ENCODE assay signal across 8 cellular contexts in genomic region chr22:39170825-39171622, GRCh38. TPM values are rescaled to one million over a fixed set of nuclear protein-coding genes. Genes with fewer than 3 reads are reported as not detected.
DNase-seq lines count a peak whose midpoint lies in the region; ATAC-seq and TF ChIP-seq lines count a peak whose summit lies in the region.

No MANE protein-coding gene starts in this region.

- no peaks in the 10 kb centered on the region for H3K27me3 Mint-ChIP-seq in activated CD4-positive, alpha-beta T cell treated with anti-CD3 and anti-CD28 coated beads for 36 hours

- peak; percentile 66 for DNase-seq in DMS53 treated with DMSO at 0.1 percent for 48 hours (lab: John Stamatoyannopoulos, UW; ENCODE audit: unreplicated experiment)
- DNase-seq in NCI-H2227 (lab: John Stamatoyannopoulos, UW; ENCODE audit: unreplicated experiment) = peak; percentile 75
- DNase-seq in activated CD4-positive, alpha-beta T cell treated with anti-CD3 and anti-CD28 coated beads for 36 hours = peak; percentile 92
- DNase-seq in cerebellum (ENCODE audit: low spot score) = peak; percentile 85
- DNase-seq in stimulated activated CD4-positive, alpha-beta T cell treated with anti-CD3 and anti-CD28 coated beads, TNF-alpha, amount 100 ng/mL, for 24 hours (ENCODE audit: low read depth in 3 of 3) = peak; percentile 63 to 81 (median 69)

- H3K9me3 ChIP-seq in liver (ENCODE audit: control insufficient read depth in 4 of 4, low read length in 3 of 4) = no peaks in the 10 kb centered on the region

- CTCF ChIA-PET in activated CD4-positive, alpha-beta T cell treated with anti-CD3 and anti-CD28 coated beads for 36 hours (lab: Charles Lee) = interaction anchor here (0.5 to 6.2 kb wide), 33 partner anchors 9 to 490 kb away, joined by 3 to 70 read pairs (median 3); partner anchors contain the start of genes RPL3 and TOMM22

- TF ChIP-seq CTCF in liver (IDR thresholded peaks at IDR 0.05; ENCODE audit: low read depth, low read length, missing input control) = peak; percentile 96

- H3K4me1 ChIP-seq in liver (ENCODE audit: control insufficient read depth in 4 of 4, insufficient read depth in 4 of 4, low read length in 3 of 4) = peaks cover 0 to 25% (median 4%) of the 10 kb centered on the region in 4 donors

- POLR2A ChIA-PET in activated CD4-positive, alpha-beta T cell treated with anti-CD3 and anti-CD28 coated beads for 36 hours (lab: Charles Lee) = interaction anchor here (1.0 to 2.3 kb wide), 5 partner anchors 140 to 361 kb away, joined by 4 to 13 read pairs (median 7); partner anchors contain the start of genes RPL3 and RPS19BP1

- ATAC-seq in HG02678 (IDR thresholded peaks at IDR 0.05; ENCODE audit: unreplicated experiment) (peak; percentile 68), GM21381 (IDR thresholded peaks at IDR 0.05; ENCODE audit: unreplicated experiment) (no peak)
- ATAC-seq in activated CD4-positive, alpha-beta T cell treated with anti-CD3 and anti-CD28 coated beads for 36 hours = peak; percentile 83

- no peak overlapping the region for H3K4me3 ChIP-seq in liver (ENCODE audit: low read depth in 1 of 3, low read length in 3 of 3)

- no peaks in the 10 kb centered on the region for H3K9me3 Mint-ChIP-seq in activated CD4-positive, alpha-beta T cell treated with anti-CD3 and anti-CD28 coated beads for 36 hours (ENCODE audit: low read depth)

- H3K27ac Mint-ChIP-seq in activated CD4-positive, alpha-beta T cell treated with anti-CD3 and anti-CD28 coated beads for 36 hours = no peak overlapping the region

- intact Hi-C loops in activated CD4-positive, alpha-beta T cell treated with anti-CD3 and anti-CD28 coated beads for 36 hours (cut with DNase I, micrococcal nuclease) = loop anchor here (1.0 to 2.0 kb wide), 5 partner anchors 72 to 358 kb away; no protein-coding TSS in a partner anchor

- H3K27ac ChIP-seq in liver (ENCODE audit: low read depth in 1 of 2, low read length in 2 of 2) = no peak overlapping the region

- no peak overlapping the region for H3K4me3 Mint-ChIP-seq in activated CD4-positive, alpha-beta T cell treated with anti-CD3 and anti-CD28 coated beads for 36 hours

- WGBS in liver = 28% methylated on average over 28 of the region's 28 CpGs

- H3K4me1 Mint-ChIP-seq in activated CD4-positive, alpha-beta T cell treated with anti-CD3 and anti-CD28 coated beads for 36 hours = peaks cover 42% of the 10 kb centered on the region

- no peaks in the 10 kb centered on the region for H3K36me3 Mint-ChIP-seq in activated CD4-positive, alpha-beta T cell treated with anti-CD3 and anti-CD28 coated beads for 36 hours (ENCODE audit: low read depth)

- H3K27me3 ChIP-seq in liver (ENCODE audit: control insufficient read depth in 4 of 4, insufficient read depth in 4 of 4, low read length in 3 of 4) = no peaks in the 10 kb centered on the region

- no peak overlapping the region for H3K9ac ChIP-seq in liver (ENCODE audit: low read depth in 1 of 2, low read length in 2 of 2)

- H3K36me3 ChIP-seq in liver (ENCODE audit: control insufficient read depth in 4 of 4, insufficient read depth in 3 of 4, low read depth in 1 of 4, low read length in 3 of 4) = no peaks in the 10 kb centered on the region

- TF ChIP-seq RAD21 in liver (IDR thresholded peaks at IDR 0.05) = peak; percentile 95 to 98

TF ChIP-seq in liver, 16 proteins besides CTCF, POLR2A, EP300 and RAD21:
- no peak for TF ChIP-seq YY1 (IDR thresholded peaks at IDR 0.05)
- no peak for TF ChIP-seq GABPA (IDR thresholded peaks at IDR 0.05 in 1 of 2, conservative IDR thresholded peaks at IDR 0.05 in 1 of 2)
- TF ChIP-seq HNF4A (conservative IDR thresholded peaks at IDR 0.05) = no peak
- no peak for TF ChIP-seq TAF1 (conservative IDR thresholded peaks at IDR 0.05)
- TF ChIP-seq EGR1 (IDR thresholded peaks at IDR 0.05; ENCODE audit: low read depth in 2 of 2) = no peak
- no peak for TF ChIP-seq SP1 (IDR thresholded peaks at IDR 0.05)
- TF ChIP-seq ATF3 (IDR thresholded peaks at IDR 0.05) = no peak
- TF ChIP-seq FOXA1 (IDR thresholded peaks at IDR 0.05) = no peak
- TF ChIP-seq NR2F2 (IDR thresholded peaks at IDR 0.05) = no peak
- no peak for TF ChIP-seq HNF4G (IDR thresholded peaks at IDR 0.05)
- TF ChIP-seq REST (IDR thresholded peaks at IDR 0.05) = no peak
- no peak for TF ChIP-seq MAX (IDR thresholded peaks at IDR 0.05)
- TF ChIP-seq RXRA (IDR thresholded peaks at IDR 0.05) = no peak
- no peak for TF ChIP-seq ZBTB33 (IDR thresholded peaks at IDR 0.05)
- no peak for TF ChIP-seq FOXA2 (IDR thresholded peaks at IDR 0.05)
- TF ChIP-seq JUND (IDR thresholded peaks at IDR 0.05) = no peak

RNA-seq across cellular contexts. Expression of gene CBX7, which starts 18.5 kb away (rescaled TPM):
- total RNA-seq in activated CD4-positive, alpha-beta T cell treated with anti-CD3 and anti-CD28 coated beads for 36 hours = 10 to 100 TPM; 19.9 to 20.3 TPM
- total RNA-seq in cerebellum (8.6 TPM), liver (10 to 100 TPM; 15.9 to 21.8 TPM)
- 10 to 100 TPM in 1 of 2 donors, 1 to 10 TPM in 1; 2.2 to 14.0 TPM for polyA plus RNA-seq in liver
